Comparison of ENCODE assay signal across 27 cellular contexts in genomic region chr17:56697190-56697589, GRCh38.
"Had no signal": no experiment of that assay in that cellular context is flagged by ENCODE, and none has a peak within 500 bp of the region (broad histone marks: within the 10 kb centered on the region; RNA-seq: fewer than 3 reads in every experiment).

No MANE protein-coding gene starts in this region.

- H3K27me3 ChIP-seq: adrenal gland, foreskin keratinocyte, pancreas, tibial artery had no signal

- DNase-seq: activated CD4-positive, alpha-beta T cell treated with anti-CD3 and anti-CD28 coated beads for 4 hours; activated CD4-positive, alpha-beta T cell treated with anti-CD3 and anti-CD28 coated beads, Interleukin-2, amount 50 U/mL, for 48 hours; activated CD8-positive, alpha-beta memory T cell treated with anti-CD3 and anti-CD28 coated beads for 24 hours; activated effector memory CD4-positive, alpha-beta T cell treated with Interleukin-2 at 50 U/mL for 16 hours; activated naive CD4-positive, alpha-beta T cell treated with anti-CD3 and anti-CD28 coated beads for 36 hours; activated naive CD8-positive, alpha-beta T cell treated with anti-CD3 and anti-CD28 coated beads for 36 hours; adrenal gland; caudate nucleus; cortex of kidney; effector memory CD8-positive, alpha-beta T cell; foreskin keratinocyte; heart right ventricle; kidney glomerular epithelial cell; midbrain; naive thymus-derived CD4-positive, alpha-beta T cell; nucleus accumbens; pancreas; retina; stimulated activated CD4-positive, alpha-beta T cell treated with anti-CD3 and anti-CD28 coated beads, Interleukin-15, amount 100 ng/mL, for 24 hours; stimulated activated CD4-positive, alpha-beta T cell treated with anti-CD3 and anti-CD28 coated beads, Interleukin-2, amount 100 ng/mL, for 24 hours; stimulated activated naive CD4-positive, alpha-beta T cell; T-helper 9 cell; tibial artery had no signal

- H3K27ac ChIP-seq: adrenal gland, foreskin keratinocyte, heart right ventricle, pancreas, prostate gland, suprapubic skin, tibial artery, VCaP had no signal

- FAIRE-seq: pancreas, TTC549 had no signal

- H3K36me3 ChIP-seq: adrenal gland, heart right ventricle, pancreas, prostate gland, suprapubic skin, tibial artery had no signal

- H3K4me1 ChIP-seq: prostate gland had no signal

- H3K4me3 ChIP-seq: adrenal gland, heart right ventricle, pancreas, prostate gland, suprapubic skin, tibial artery had no signal

- H3K9me3 ChIP-seq: adrenal gland, heart right ventricle, pancreas, prostate gland, suprapubic skin, tibial artery had no signal

- ATAC-seq: effector memory CD8-positive, alpha-beta T cell; foreskin keratinocyte; naive thymus-derived CD4-positive, alpha-beta T cell; pancreas had no signal
